19 cellular contexts compared by ENCODE assay signal in genomic region chr5:15354011-15354410, GRCh38.
"Had no signal": no experiment of that assay in that cellular context is flagged by ENCODE, and none has a peak within 500 bp of the region (broad histone marks: within the 10 kb centered on the region; RNA-seq: fewer than 3 reads in every experiment).

No MANE protein-coding gene starts in this region.

- H3K36me3 Mint-ChIP-seq: activated CD8-positive, alpha-beta memory T cell treated with anti-CD3 and anti-CD28 coated beads, Interleukin-2, amount 10 ng/mL, durations not matched to agents 7 days and 5 days had no signal

- H3K27ac ChIP-seq: ascending aorta, epithelial cell of prostate, psoas muscle, tibial artery had no signal

- H3K27me3 ChIP-seq: ascending aorta, tibial artery had no signal

- H3K36me3 ChIP-seq: ascending aorta, tibial artery had no signal

- FAIRE-seq: urothelium cell line had no signal

- H3K27ac Mint-ChIP-seq: activated CD8-positive, alpha-beta memory T cell treated with anti-CD3 and anti-CD28 coated beads, Interleukin-2, amount 10 ng/mL, durations not matched to agents 7 days and 5 days; activated naive CD4-positive, alpha-beta T cell treated with anti-CD3 and anti-CD28 coated beads for 36 hours; activated naive CD8-positive, alpha-beta T cell treated with anti-CD3 and anti-CD28 coated beads, Interleukin-2, amount 50 U/mL, for 24 hours; activated T-helper 2 cell treated with anti-CD3 and anti-CD28 coated beads, Interferon-gamma antibody, Interleukin-2, Interleukin-4, amounts not matched to agents 10 μg/mL and 5 μg/mL and 100 μg/mL, durations not matched to agents 14 hours and 24 hours and 36 hours; effector memory CD8-positive, alpha-beta T cell; nephron progenitor cell had no signal

- H3K9me3 Mint-ChIP-seq: activated naive CD4-positive, alpha-beta T cell treated with anti-CD3 and anti-CD28 coated beads for 36 hours; nephron progenitor cell had no signal

- H3K4me3 Mint-ChIP-seq: activated CD8-positive, alpha-beta memory T cell treated with anti-CD3 and anti-CD28 coated beads, Interleukin-2, amount 10 ng/mL, durations not matched to agents 7 days and 5 days; activated naive CD4-positive, alpha-beta T cell treated with anti-CD3 and anti-CD28 coated beads for 36 hours; activated naive CD8-positive, alpha-beta T cell treated with anti-CD3 and anti-CD28 coated beads, Interleukin-2, amount 50 U/mL, for 24 hours; effector memory CD8-positive, alpha-beta T cell; nephron progenitor cell had no signal

- H3K4me1 ChIP-seq: ascending aorta, psoas muscle, tibial artery had no signal

- H3K27me3 Mint-ChIP-seq: activated CD8-positive, alpha-beta memory T cell treated with anti-CD3 and anti-CD28 coated beads, Interleukin-2, amount 10 ng/mL, durations not matched to agents 7 days and 5 days; activated naive CD8-positive, alpha-beta T cell treated with anti-CD3 and anti-CD28 coated beads, Interleukin-2, amount 50 U/mL, for 24 hours; effector memory CD8-positive, alpha-beta T cell had no signal

- DNase-seq: activated CD4-positive, alpha-beta T cell treated with anti-CD3 and anti-CD28 coated beads for 1 hour; activated CD4-positive, alpha-beta T cell treated with anti-CD3 and anti-CD28 coated beads, Interleukin-2, amount 50 U/mL, for 48 hours; activated CD8-positive, alpha-beta memory T cell treated with anti-CD3 and anti-CD28 coated beads, Interleukin-2, amount 10 ng/mL, durations not matched to agents 7 days and 5 days; activated naive CD4-positive, alpha-beta T cell treated with anti-CD3 and anti-CD28 coated beads for 36 hours; activated naive CD8-positive, alpha-beta T cell treated with anti-CD3 and anti-CD28 coated beads, Interleukin-2, amount 50 U/mL, for 24 hours; activated T-cell treated with anti-CD3 and anti-CD28 coated beads, Interleukin-2, amount 50 U/mL, for 1 hour; dermis blood vessel endothelial cell; effector memory CD8-positive, alpha-beta T cell; hippocampal formation; nephron progenitor cell; psoas muscle; T-helper 1 cell; T1000; tibial artery had no signal

- H3K4me3 ChIP-seq: ascending aorta, psoas muscle, tibial artery had no signal

- H3K9me3 ChIP-seq: ascending aorta, psoas muscle, tibial artery had no signal

- ATAC-seq: activated CD8-positive, alpha-beta memory T cell treated with anti-CD3 and anti-CD28 coated beads, Interleukin-2, amount 10 ng/mL, durations not matched to agents 7 days and 5 days; activated naive CD8-positive, alpha-beta T cell treated with anti-CD3 and anti-CD28 coated beads, Interleukin-2, amount 50 U/mL, for 24 hours; effector memory CD8-positive, alpha-beta T cell; psoas muscle; sciatic nerve had no signal

- H3K4me1 Mint-ChIP-seq: activated CD8-positive, alpha-beta memory T cell treated with anti-CD3 and anti-CD28 coated beads, Interleukin-2, amount 10 ng/mL, durations not matched to agents 7 days and 5 days; activated naive CD8-positive, alpha-beta T cell treated with anti-CD3 and anti-CD28 coated beads, Interleukin-2, amount 50 U/mL, for 24 hours; nephron progenitor cell had no signal
